In genomic region chr16:56931769-56932587, GRCh38 we compare ENCODE assay signal across 8 cellular contexts. TPM values are rescaled to one million over a fixed set of nuclear protein-coding genes. Genes with fewer than 3 reads are reported as not detected.
DNase-seq lines count a peak whose midpoint lies in the region; ATAC-seq and TF ChIP-seq lines count a peak whose summit lies in the region.

HERPUD1 (plus strand) TSS chr16:56932142; CDS start chr16:56932245, 103 bp downstream.

- H3K27me3 ChIP-seq in Panc1 (ENCODE audit: control insufficient read depth, insufficient read depth, low read length) (no peaks in the 10 kb centered on the region), esophagus (ENCODE audit: control insufficient read depth in 1 of 2, insufficient read depth in 2 of 2, low read length in 2 of 2) (no peaks in the 10 kb centered on the region), muscle layer of duodenum (ENCODE audit: low read depth, low read length) (no peaks in the 10 kb centered on the region)

- in situ Hi-C loops in Panc1 (cut with HindIII; ENCODE audit: low pct_unique_long_range_greater_than_20kb, low sequenced_read_pairs): no loop called here

- TF ChIP-seq CTCF in Panc1 (IDR thresholded peaks at IDR 0.05): no peak

- POLR2A ChIA-PET in Panc1 (lab: Charles Lee): interaction anchor here (0.7 kb wide), 2 partner anchors 19 to 861 kb away, joined by 5 to 6 read pairs; no protein-coding TSS in a partner anchor

- H3K4me3 ChIP-seq in Panc1 (ENCODE audit: low read depth in 2 of 2, low read length in 2 of 2) (peak within 1 kb of the TSS; percentile 91 to 95), esophagus (ENCODE audit: low read depth in 1 of 2, low read length in 2 of 2) (peak within 1 kb of the TSS; percentile 89), muscle layer of duodenum (ENCODE audit: low read depth in 1 of 2, low read length in 2 of 2) (peak within 1 kb of the TSS; percentile 95 to 100)

- intact Hi-C loops in Panc1 (cut with micrococcal nuclease; ENCODE audit: unreplicated experiment): loop anchor here (10.0 kb wide), 1 partner anchor 57 kb away; no protein-coding TSS in a partner anchor

- DNase-seq in DMS53 treated with DMSO at 0.1 percent for 48 hours (lab: John Stamatoyannopoulos, UW; ENCODE audit: unreplicated experiment) (peak; percentile 96), KG1 (lab: John Stamatoyannopoulos, UW) (peak; percentile 95), Panc1 (ENCODE audit: low read depth, low spot score) (peak; percentile 70)
- peak; percentile 99 for DNase-seq in activated T-cell treated with anti-CD3 and anti-CD28 coated beads, Interleukin-2, amount 50 U/mL, for 4 hours
- peak; percentile 97 to 99 for DNase-seq in stimulated activated CD8-positive, alpha-beta memory T cell treated with anti-CD3 and anti-CD28 coated beads, Interleukin-7, amount 100 ng/mL, for 4 hours (ENCODE audit: low read depth in 2 of 2)

- peaks cover 4% of the 10 kb centered on the region for H3K4me1 ChIP-seq in Panc1 (ENCODE audit: control insufficient read depth, insufficient read depth, low read length)
- H3K4me1 ChIP-seq in esophagus (ENCODE audit: control insufficient read depth in 2 of 2, insufficient read depth in 2 of 2, low read length in 1 of 2): peaks cover 0 to 3% of the 10 kb centered on the region in 2 donors
- peaks cover 4 to 34% of the 10 kb centered on the region in 2 donors for H3K4me1 ChIP-seq in muscle layer of duodenum (ENCODE audit: control insufficient read depth in 1 of 2, insufficient read depth in 2 of 2, low read length in 2 of 2)

- 0 to 1% methylated on average over 85 to 86 of the region's 86 CpGs for WGBS in esophagus, 2 donors

- peaks cover 38% of the 10 kb centered on the region for H3K4me1 Mint-ChIP-seq in activated T-cell treated with anti-CD3 and anti-CD28 coated beads, Interleukin-2, amount 50 U/mL, for 4 hours (ENCODE audit: low read depth)

- H3K36me3 ChIP-seq in Panc1 (ENCODE audit: control insufficient read depth, insufficient read depth, low read length): peaks cover 14% of the 10 kb centered on the region
- peaks cover 2 to 4% of the 10 kb centered on the region in 2 donors for H3K36me3 ChIP-seq in esophagus (ENCODE audit: control insufficient read depth in 2 of 2, insufficient read depth in 2 of 2, low read length in 1 of 2)
- peaks cover 21% of the 10 kb centered on the region in 2 donors for H3K36me3 ChIP-seq in muscle layer of duodenum (ENCODE audit: control insufficient read depth in 1 of 2, insufficient read depth in 2 of 2, low read length in 2 of 2)

- no peaks in the 10 kb centered on the region for H3K9me3 Mint-ChIP-seq in activated T-cell treated with anti-CD3 and anti-CD28 coated beads, Interleukin-2, amount 50 U/mL, for 4 hours

- H3K27ac ChIP-seq in Panc1 (ENCODE audit: low read length) (peak within 1 kb of the TSS; percentile 95), esophagus (ENCODE audit: low read depth in 2 of 2, low read length in 1 of 2) (peak within 1 kb of the TSS; percentile 98), muscle layer of duodenum (ENCODE audit: low read length) (peak within 1 kb of the TSS; percentile 86)

- no TSS peak for BruUV-seq in Panc1 (replicated peaks; lab: Mats Ljungman, UMichigan)

- no peaks in the 10 kb centered on the region for H3K9me3 ChIP-seq in Panc1 (ENCODE audit: control insufficient read depth, insufficient read depth, low read depth, low read length)
- H3K9me3 ChIP-seq in esophagus (ENCODE audit: control insufficient read depth in 2 of 2, insufficient read depth in 1 of 2, low read depth in 1 of 2, low read length in 1 of 2): no peaks in the 10 kb centered on the region
- H3K9me3 ChIP-seq in muscle layer of duodenum (ENCODE audit: control insufficient read depth in 1 of 2, low read length in 2 of 2): no peaks in the 10 kb centered on the region

- H3K36me3 Mint-ChIP-seq in activated T-cell treated with anti-CD3 and anti-CD28 coated beads, Interleukin-2, amount 50 U/mL, for 4 hours (ENCODE audit: insufficient read depth): peaks cover 31% of the 10 kb centered on the region

- H3K27me3 Mint-ChIP-seq in activated T-cell treated with anti-CD3 and anti-CD28 coated beads, Interleukin-2, amount 50 U/mL, for 4 hours (ENCODE audit: low read depth): no peaks in the 10 kb centered on the region

- peak; percentile 80 for ATAC-seq in GM21723 (IDR thresholded peaks at IDR 0.05; ENCODE audit: unreplicated experiment)
- ATAC-seq in Panc1: peak; percentile 99
- ATAC-seq in activated T-cell treated with anti-CD3 and anti-CD28 coated beads, Interleukin-2, amount 50 U/mL, for 4 hours: peak; percentile 95

- CTCF ChIA-PET in Panc1 (lab: Charles Lee): no interaction called here

- H3K4me3 Mint-ChIP-seq in activated T-cell treated with anti-CD3 and anti-CD28 coated beads, Interleukin-2, amount 50 U/mL, for 4 hours: peak within 1 kb of the TSS; percentile 95

RNA-seq across cellular contexts. Expression of gene HERPUD1, which starts in this region (rescaled TPM):
- 45.2 TPM for total RNA-seq in Panc1 (2021; ENCODE audit: unreplicated experiment)
- 32.4 TPM for polyA plus RNA-seq in Panc1 (2012; ENCODE audit: insufficient read length)
- total RNA-seq in activated T-cell treated with anti-CD3 and anti-CD28 coated beads, Interleukin-2, amount 50 U/mL, for 4 hours: 100 to 1,000 TPM; 161 to 228 (median 170) TPM
- 10 to 100 TPM; 25.6 to 45.4 TPM for polyA plus RNA-seq in esophagus

Comparison
In these comparisons a context has a peak if more than half of its experiments do, and no peak if none do; other contexts are left out.
1. Peak in every context shown above with its lines: DNase-seq, ATAC-seq, H3K4me3 ChIP-seq and H3K27ac ChIP-seq.